In genomic region chr10:62851449-62851848, GRCh38 we compare ENCODE assay signal across 7 cellular contexts. TPM values are rescaled to one million over a fixed set of nuclear protein-coding genes. Genes with fewer than 3 reads are reported as not detected.
DNase-seq lines count a peak whose midpoint lies in the region; ATAC-seq and TF ChIP-seq lines count a peak whose summit lies in the region.

No MANE protein-coding gene starts in this region.

- no peak overlapping the region for H2BK15ac ChIP-seq in mesendoderm (replicated peaks; ENCODE audit: low read depth)

- peaks cover 7% of the 10 kb centered on the region for H3K36me3 Mint-ChIP-seq in activated naive CD8-positive, alpha-beta T cell treated with anti-CD3 and anti-CD28 coated beads, Interleukin-2, amount 50 U/mL, for 24 hours (ENCODE audit: low read depth)

- H3K9me3 Mint-ChIP-seq in activated naive CD8-positive, alpha-beta T cell treated with anti-CD3 and anti-CD28 coated beads, Interleukin-2, amount 50 U/mL, for 24 hours = peaks cover 27% of the 10 kb centered on the region

- no peak overlapping the region for H3K56ac ChIP-seq in mesendoderm (ENCODE audit: low read length)

- H4K5ac ChIP-seq in mesendoderm (ENCODE audit: low read length) = no peak overlapping the region

- H3K4me1 Mint-ChIP-seq in activated naive CD8-positive, alpha-beta T cell treated with anti-CD3 and anti-CD28 coated beads, Interleukin-2, amount 50 U/mL, for 24 hours = peaks cover 60% of the 10 kb centered on the region

- no peak overlapping the region for H3K4me2 ChIP-seq in mesendoderm (ENCODE audit: low read length)

- H3K27me3 Mint-ChIP-seq in activated naive CD8-positive, alpha-beta T cell treated with anti-CD3 and anti-CD28 coated beads, Interleukin-2, amount 50 U/mL, for 24 hours = peaks cover 5% of the 10 kb centered on the region

- H3K27me3 ChIP-seq in mesendoderm (ENCODE audit: insufficient read depth, low read length, poor library complexity) = no peaks in the 10 kb centered on the region

- no peak overlapping the region for H2BK120ac ChIP-seq in mesendoderm (ENCODE audit: low read depth, low read length)

- H2BK5ac ChIP-seq in mesendoderm (ENCODE audit: low read length) = no peak overlapping the region

- H3K18ac ChIP-seq in mesendoderm (ENCODE audit: low read length) = no peak overlapping the region

- peak; percentile 38 for TF ChIP-seq CTCF in HFF-Myc (IDR thresholded peaks at IDR 0.05; ENCODE audit: low read depth, low read length, missing control alignments)

- DNase-seq in ELF-1 (ENCODE audit: low read depth, low spot score) = peak; percentile 24
- DNase-seq in HFF-Myc (ENCODE audit: extremely low read depth, low read depth) = no peak
- no peak for DNase-seq in activated naive CD8-positive, alpha-beta T cell treated with anti-CD3 and anti-CD28 coated beads, Interleukin-2, amount 50 U/mL, for 24 hours
- DNase-seq in mesendoderm = peak; percentile 71
- no peak for DNase-seq in NCI-H1417 treated with DMSO at 0.1 percent for 48 hours (lab: John Stamatoyannopoulos, UW)

- no peak overlapping the region for H3K27ac ChIP-seq in mesendoderm (ENCODE audit: low read depth, low read length)

- H3K23ac ChIP-seq in mesendoderm (ENCODE audit: low read length) = no peak overlapping the region

- H2AK5ac ChIP-seq in mesendoderm (ENCODE audit: low read length) = no peak overlapping the region

- peak overlapping the region; percentile 96 for H3K27ac Mint-ChIP-seq in activated naive CD8-positive, alpha-beta T cell treated with anti-CD3 and anti-CD28 coated beads, Interleukin-2, amount 50 U/mL, for 24 hours

- H4K8ac ChIP-seq in mesendoderm (ENCODE audit: low read depth, low read length) = no peak overlapping the region

- H3K79me1 ChIP-seq in mesendoderm (ENCODE audit: low read length) = no peaks in the 10 kb centered on the region

- H3K79me2 ChIP-seq in mesendoderm (ENCODE audit: control insufficient read depth, insufficient read depth, low read length) = no peaks in the 10 kb centered on the region

- H3K4me3 ChIP-seq in HFF-Myc (replicated peaks; ENCODE audit: low read depth, low read length) (no peak overlapping the region), mesendoderm (ENCODE audit: low read length) (no peak overlapping the region)

- no peak overlapping the region for H3K4ac ChIP-seq in mesendoderm (ENCODE audit: low read depth, low read length)

- H3K4me3 Mint-ChIP-seq in activated naive CD8-positive, alpha-beta T cell treated with anti-CD3 and anti-CD28 coated beads, Interleukin-2, amount 50 U/mL, for 24 hours = no peak overlapping the region

- H3K36me3 ChIP-seq in mesendoderm (ENCODE audit: control insufficient read depth, insufficient read depth, low read length) = no peaks in the 10 kb centered on the region

- no peak overlapping the region for H3K9ac ChIP-seq in mesendoderm (ENCODE audit: low read length)

- no peak for ATAC-seq in activated naive CD8-positive, alpha-beta T cell treated with anti-CD3 and anti-CD28 coated beads, Interleukin-2, amount 50 U/mL, for 24 hours
- ATAC-seq in GM21825 (IDR thresholded peaks at IDR 0.05; ENCODE audit: unreplicated experiment) = no peak
- ATAC-seq in HG03108 (IDR thresholded peaks at IDR 0.05; ENCODE audit: unreplicated experiment) = no peak

- no CpG with 5 or more reads among the region's 2 CpGs for WGBS in mesendoderm (ENCODE audit: extremely low coverage, insufficient coverage, low lambda C conversion rate)

- H3K4me1 ChIP-seq in mesendoderm (ENCODE audit: control insufficient read depth, low read depth, low read length) = no peaks in the 10 kb centered on the region

RNA-seq across cellular contexts. Expression of gene EGR2, which starts 35.3 kb away (rescaled TPM):
- 0.45 TPM for polyA plus RNA-seq in mesendoderm (2013, experiment 1 of 2)
- polyA plus RNA-seq in mesendoderm (2013, experiment 2 of 2) = 0.55 TPM

RNA-seq across cellular contexts. Expression of gene ADO, which starts 46.9 kb away (rescaled TPM):
- 22.4 TPM for polyA plus RNA-seq in mesendoderm (2013, experiment 1 of 2)
- 22.3 TPM for polyA plus RNA-seq in mesendoderm (2013, experiment 2 of 2)

Comparison
In these comparisons a context has a peak if more than half of its experiments do, and no peak if none do; other contexts are left out.
1. DNase-seq: peak in ELF-1 (single experiment) and mesendoderm (single experiment); none in HFF-Myc (single experiment), activated naive CD8-positive, alpha-beta T cell treated with anti-CD3 and anti-CD28 coated beads, Interleukin-2, amount 50 U/mL, for 24 hours (single experiment) and NCI-H1417 treated with DMSO at 0.1 percent for 48 hours (single experiment).